Comparison of ENCODE assay signal across 9 cellular contexts in genomic region chr10:103855852-103856496, GRCh38. TPM values are rescaled to one million over a fixed set of nuclear protein-coding genes. Genes with fewer than 3 reads are reported as not detected.
DNase-seq lines count a peak whose midpoint lies in the region; ATAC-seq and TF ChIP-seq lines count a peak whose summit lies in the region.
"Had no signal": no experiment of that assay in that cellular context is flagged by ENCODE, and none has a peak within 500 bp of the region (broad histone marks: within the 10 kb centered on the region; RNA-seq: fewer than 3 reads in every experiment).

No MANE protein-coding gene starts in this region.

- H3K36me3 Mint-ChIP-seq in brain = no peaks in the 10 kb centered on the region
- H3K36me3 Mint-ChIP-seq in stimulated activated memory B cell treated with anti-CD40 and anti-IgM and Interleukin-4, amounts not matched to agents 10 μg/mL and 1 μg/mL and 100 μg/mL, for 72 hours = no peaks in the 10 kb centered on the region

- peak overlapping the region; percentile 44 for H3K4me3 ChIP-seq in lower leg skin (ENCODE audit: low read depth, poor library complexity, severe bottlenecking)
- H3K4me3 ChIP-seq in stomach = peak overlapping the region; percentile 64 to 72 (median 64)

- H3K27me3 ChIP-seq in stomach = peaks cover 0 to 22% (median 0%) of the 10 kb centered on the region in 3 donors

- H3K36me3 ChIP-seq in stomach = no peaks in the 10 kb centered on the region

- DNase-seq in NCI-H146 (lab: John Stamatoyannopoulos, UW) = peak; percentile 10
- DNase-seq in NCI-H146 treated with DMSO at 0.1 percent for 48 hours (lab: John Stamatoyannopoulos, UW; ENCODE audit: unreplicated experiment) = no peak
- peak in 1 of 2 donors; percentile 76 for DNase-seq in lower leg skin (ENCODE audit: low spot score in 2 of 2)
- DNase-seq in stomach = no peak
- DNase-seq in stimulated activated CD4-positive, alpha-beta T cell treated with anti-CD3 and anti-CD28 coated beads, Interleukin-12 subunit alpha, Interleukin-12 subunit beta, amount 100 ng/mL, for 4 hours = no peak
- no peak for DNase-seq in stimulated activated CD4-positive, alpha-beta T cell treated with anti-CD3 and anti-CD28 coated beads, Interleukin-4, amount 100 ng/mL, for 4 hours
- DNase-seq: NCI-H187 treated with DMSO at 0.1 percent for 48 hours had no signal

- H3K27ac ChIP-seq in stomach = peak overlapping the region in 4 of 5 donors; percentile 52 to 83 (median 66)

- H3K4me1 ChIP-seq in stomach = peaks cover 43 to 61% (median 53%) of the 10 kb centered on the region in 4 donors

- 8 to 19% methylated on average over 31 of the region's 31 CpGs for WGBS in lower leg skin, 2 donors
- WGBS in stomach, 5 donors = 16 to 22% (median 18%) methylated on average over 20 to 31 of the region's 31 CpGs

- peaks cover 7% of the 10 kb centered on the region for H3K27me3 Mint-ChIP-seq in brain
- peaks cover 53% of the 10 kb centered on the region for H3K27me3 Mint-ChIP-seq in stimulated activated memory B cell treated with anti-CD40 and anti-IgM and Interleukin-4, amounts not matched to agents 10 μg/mL and 1 μg/mL and 100 μg/mL, for 72 hours

- peak overlapping the region; percentile 73 to 92 (median 78) for H3K27ac Mint-ChIP-seq in brain
- no peak overlapping the region for H3K27ac Mint-ChIP-seq in stimulated activated memory B cell treated with anti-CD40 and anti-IgM and Interleukin-4, amounts not matched to agents 10 μg/mL and 1 μg/mL and 100 μg/mL, for 72 hours

- no peak for ATAC-seq in stimulated activated memory B cell treated with anti-CD40 and anti-IgM and Interleukin-4, amounts not matched to agents 10 μg/mL and 1 μg/mL and 100 μg/mL, for 72 hours

- intact Hi-C loops in lower leg skin (cut with DNase I; ENCODE audit: low total_unique reads) (loop anchor here (1.0 to 2.0 kb wide), 2 partner anchors 25 to 143 kb away; no protein-coding TSS in a partner anchor), stomach (cut with DNase I; ENCODE audit: low total_unique reads) (loop anchor here (5.0 kb wide), 1 partner anchor 144 kb away; no protein-coding TSS in a partner anchor)

- peak overlapping the region; percentile 85 to 87 (median 86) for H3K4me3 Mint-ChIP-seq in brain
- no peak overlapping the region for H3K4me3 Mint-ChIP-seq in stimulated activated memory B cell treated with anti-CD40 and anti-IgM and Interleukin-4, amounts not matched to agents 10 μg/mL and 1 μg/mL and 100 μg/mL, for 72 hours

- TF ChIP-seq CTCF in brain (conservative IDR thresholded peaks at IDR 0.05) (no peak), lower leg skin (IDR thresholded peaks at IDR 0.05) (no peak), stomach (IDR thresholded peaks at IDR 0.05) (no peak)

- no peak for TF ChIP-seq EP300 in stomach (IDR thresholded peaks at IDR 0.05)

- peaks cover 0 to 8% (median 0%) of the 10 kb centered on the region in 5 experiments for H3K9me3 Mint-ChIP-seq in brain
- H3K9me3 Mint-ChIP-seq in stimulated activated memory B cell treated with anti-CD40 and anti-IgM and Interleukin-4, amounts not matched to agents 10 μg/mL and 1 μg/mL and 100 μg/mL, for 72 hours = no peaks in the 10 kb centered on the region

- TF ChIP-seq POLR2A in lower leg skin (IDR thresholded peaks at IDR 0.05) = no peak
- no peak for TF ChIP-seq POLR2A in stomach (IDR thresholded peaks at IDR 0.05)

- H3K4me1 Mint-ChIP-seq in brain = peaks cover 68% of the 10 kb centered on the region
- peaks cover 20% of the 10 kb centered on the region for H3K4me1 Mint-ChIP-seq in stimulated activated memory B cell treated with anti-CD40 and anti-IgM and Interleukin-4, amounts not matched to agents 10 μg/mL and 1 μg/mL and 100 μg/mL, for 72 hours

- H3K9me3 ChIP-seq in stomach = no peaks in the 10 kb centered on the region

RNA-seq across cellular contexts. Expression of gene SH3PXD2A, which starts 0.6 kb away (rescaled TPM):
- polyA plus RNA-seq in brain (ENCODE audit: insufficient read depth, low read depth, low replicate concordance) (43.1 TPM), stomach (10 to 100 TPM; 12.8 to 42.6 (median 24.7) TPM)
- total RNA-seq in lower leg skin (10 to 100 TPM; 35.0 to 54.8 (median 45.4) TPM), stomach (10 to 100 TPM; 15.2 to 51.6 (median 23.2) TPM)
